In the genomic region with DNA sequence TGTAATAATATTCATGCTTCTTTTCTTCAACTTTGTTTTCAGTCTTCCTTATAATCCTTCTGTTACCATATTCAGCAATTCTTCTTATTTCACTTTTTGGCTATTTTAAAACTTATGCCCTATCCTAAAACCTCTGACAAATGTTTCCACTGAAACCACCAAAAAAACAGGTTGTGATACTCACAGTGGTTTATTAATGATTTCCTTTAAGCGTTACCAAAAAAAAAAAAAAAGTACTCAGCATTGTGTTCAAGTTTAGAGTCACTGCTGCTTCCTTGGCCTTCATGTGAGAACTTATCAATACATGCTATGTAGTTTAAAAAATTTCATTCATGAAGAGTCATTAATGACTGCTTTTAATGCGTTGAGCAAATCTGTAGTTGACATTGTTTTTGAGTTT, we compare ENCODE assay signal across 28 cellular contexts. TPM values are rescaled to one million over a fixed set of nuclear protein-coding genes. Genes with fewer than 3 reads are reported as not detected.
DNase-seq lines count a peak whose midpoint lies in the region; ATAC-seq and TF ChIP-seq lines count a peak whose summit lies in the region.
"Had no signal": no experiment of that assay in that cellular context is flagged by ENCODE, and none has a peak within 500 bp of the region (broad histone marks: within the 10 kb centered on the region; RNA-seq: fewer than 3 reads in every experiment).

No MANE protein-coding gene starts in this region.

- no peaks in the 10 kb centered on the region for H3K36me3 ChIP-seq in heart right ventricle
- no peaks in the 10 kb centered on the region for H3K36me3 ChIP-seq in right atrium auricular region
- H3K36me3 ChIP-seq: SJCRH30 had no signal

- H3K4me1 ChIP-seq in heart right ventricle (no peaks in the 10 kb centered on the region), right atrium auricular region (no peaks in the 10 kb centered on the region)
- H3K4me1 ChIP-seq: psoas muscle, SJCRH30 had no signal

- DNase-seq in heart right ventricle: no peak
- no peak for DNase-seq in right atrium auricular region (ENCODE audit: low spot score)
- no peak for DNase-seq in HuH-7.5 (ENCODE audit: low spot score)
- DNase-seq: ACHN; activated CD4-positive, CD25-positive, alpha-beta regulatory T cell; activated CD8-positive, alpha-beta memory T cell treated with anti-CD3 and anti-CD28 coated beads for 24 hours; activated naive CD8-positive, alpha-beta T cell treated with anti-CD3 and anti-CD28 coated beads for 36 hours; CD4-positive, CD25-positive, alpha-beta regulatory T cell; foreskin melanocyte; H7; kidney glomerular epithelial cell; NCI-H1105 treated with DMSO at 0.1 percent for 48 hours; nephron progenitor cell; PC-9; psoas muscle; SJCRH30; stimulated activated CD4-positive, alpha-beta T cell treated with anti-CD3 and anti-CD28 coated beads, Interleukin-4, amount 100 ng/mL, for 24 hours; T-helper 17 cell had no signal

- WGBS in heart right ventricle, 2 donors: 76 to 81% methylated on average over 2 of the region's 2 CpGs

- TF ChIP-seq CTCF in heart right ventricle (IDR thresholded peaks at IDR 0.05): no peak
- TF ChIP-seq CTCF in right atrium auricular region (IDR thresholded peaks at IDR 0.05): no peak

- H3K27me3 ChIP-seq in heart right ventricle: no peaks in the 10 kb centered on the region
- H3K27me3 ChIP-seq in right atrium auricular region: no peaks in the 10 kb centered on the region
- H3K27me3 ChIP-seq: SJCRH30 had no signal

- intact Hi-C loops in heart right ventricle (cut with DNase I): no loop called here

- H3K27ac ChIP-seq in heart right ventricle (no peak overlapping the region), right atrium auricular region (no peak overlapping the region)
- H3K27ac ChIP-seq: coronary artery, PC-9, psoas muscle, SJCRH30 had no signal

- H3K9me3 ChIP-seq in heart right ventricle: peaks cover 0 to 7% (median 0%) of the 10 kb centered on the region in 11 donors
- H3K9me3 ChIP-seq in right atrium auricular region: no peaks in the 10 kb centered on the region
- H3K9me3 ChIP-seq: psoas muscle, SJCRH30 had no signal

- peak; percentile 78 for ATAC-seq in GM18858 (IDR thresholded peaks at IDR 0.05; ENCODE audit: unreplicated experiment)
- ATAC-seq in GM21367 (IDR thresholded peaks at IDR 0.05; ENCODE audit: unreplicated experiment): peak; percentile 65
- peak; percentile 67 for ATAC-seq in HG02973 (IDR thresholded peaks at IDR 0.05; ENCODE audit: unreplicated experiment)
- peak; percentile 70 for ATAC-seq in HG03558 (IDR thresholded peaks at IDR 0.05; ENCODE audit: extremely low read depth, unreplicated experiment)
- ATAC-seq in heart right ventricle: no peak
- no peak for ATAC-seq in HG03039 (IDR thresholded peaks at IDR 0.05; ENCODE audit: unreplicated experiment)
- ATAC-seq: psoas muscle, T-helper 17 cell had no signal

- H3K4me3 ChIP-seq in heart right ventricle: no peak overlapping the region
- no peak overlapping the region for H3K4me3 ChIP-seq in right atrium auricular region
- H3K4me3 ChIP-seq: coronary artery, PC-9, psoas muscle, SJCRH30, smooth muscle cell had no signal

RNA-seq across cellular contexts. Expression of gene UGT2A3, which starts 35.4 kb away (rescaled TPM):
- total RNA-seq in heart right ventricle (not detected), right atrium auricular region (not detected)
- not detected for polyA plus RNA-seq in heart right ventricle
- total RNA-seq: activated naive CD8-positive, alpha-beta T cell treated with anti-CD3 and anti-CD28 coated beads for 36 hours; activated T-helper 1 cell treated with anti-CD3 and anti-CD28 coated beads, Interleukin-12 subunit alpha, Interleukin-12 subunit beta, Interleukin-2, Interleukin-4 antibody, amounts not matched to agents 30 ng/mL and 10 ng/mL and 1 ng/mL, durations not matched to agents 14 hours and 24 hours and 36 hours; CD4-positive, CD25-positive, alpha-beta regulatory T cell; H7; HT1080; LHCN-M2; PC-9; psoas muscle; SJCRH30; smooth muscle cell; T-helper 17 cell had no signal
- polyA plus RNA-seq: CD4-positive, CD25-positive, alpha-beta regulatory T cell; smooth muscle cell had no signal

Comparison
In these comparisons a context has a peak if more than half of its experiments do, and no peak if none do; other contexts are left out.
1. ATAC-seq: peak in GM18858 (single experiment), GM21367 (single experiment), HG02973 (single experiment) and HG03558 (single experiment); none in heart right ventricle (0 of 8) and HG03039 (single experiment).